ENCODE assay signal across 8 cellular contexts in genomic region chr9:70413798-70414775, GRCh38. TPM values are rescaled to one million over a fixed set of nuclear protein-coding genes. Genes with fewer than 3 reads are reported as not detected.
DNase-seq lines count a peak whose midpoint lies in the region; ATAC-seq and TF ChIP-seq lines count a peak whose summit lies in the region.

Gene KLF9, minus strand, starts transcription at chr9:70414657. Its CDS starts 1,294 bp downstream, at chr9:70413363.

- H3K4me3 ChIP-seq in BLaER1 treated with 17β-estradiol and CSF1 and Interleukin-3, amounts not matched to agents 10 nM and 100 nM = peak within 1 kb of the TSS; percentile 76 to 94 (median 88)
- H3K4me3 ChIP-seq in dorsolateral prefrontal cortex (peak within 1 kb of the TSS; percentile 63 to 99 (median 93)), right lobe of liver (peak within 1 kb of the TSS; percentile 57 to 86 (median 72))

- POLR2A ChIA-PET in activated CD4-positive, alpha-beta memory T cell treated with anti-CD3 and anti-CD28 coated beads, Interleukin-2, amount 10 ng/mL, durations not matched to agents 7 days and 5 days (lab: Charles Lee) = interaction anchor here (0.7 to 5.6 kb wide), 8 partner anchors 13 to 188 kb away, joined by 3 to 62 read pairs (median 6); no protein-coding TSS in a partner anchor

- no peaks in the 10 kb centered on the region for H3K9me3 ChIP-seq in BLaER1 treated with 17β-estradiol and CSF1 and Interleukin-3, amounts not matched to agents 10 nM and 100 nM (replicated peaks in 1 of 11)
- H3K9me3 ChIP-seq in right lobe of liver = no peaks in the 10 kb centered on the region

- peaks cover 0 to 23% (median 9%) of the 10 kb centered on the region in 11 experiments; a peak in 7 of 22 replicates for H4K20me1 ChIP-seq in BLaER1 treated with 17β-estradiol and CSF1 and Interleukin-3, amounts not matched to agents 10 nM and 100 nM

- H3K27ac Mint-ChIP-seq in activated CD4-positive, alpha-beta memory T cell treated with anti-CD3 and anti-CD28 coated beads, Interleukin-2, amount 10 ng/mL, durations not matched to agents 7 days and 5 days = peak within 1 kb of the TSS; percentile 100

- no peaks in the 10 kb centered on the region for H3K36me3 ChIP-seq in BLaER1 treated with 17β-estradiol and CSF1 and Interleukin-3, amounts not matched to agents 10 nM and 100 nM
- H3K36me3 ChIP-seq in right lobe of liver = no peaks in the 10 kb centered on the region

- H3K36me3 Mint-ChIP-seq in activated CD4-positive, alpha-beta memory T cell treated with anti-CD3 and anti-CD28 coated beads, Interleukin-2, amount 10 ng/mL, durations not matched to agents 7 days and 5 days (ENCODE audit: low read depth) = peaks cover 25% of the 10 kb centered on the region

- H3K27ac ChIP-seq in BLaER1 treated with 17β-estradiol and CSF1 and Interleukin-3, amounts not matched to agents 10 nM and 100 nM = peak within 1 kb of the TSS; percentile 87 to 96 (median 93)
- H3K27ac ChIP-seq in dorsolateral prefrontal cortex = peak within 1 kb of the TSS; percentile 72 to 100 (median 99)
- peak within 1 kb of the TSS; percentile 98 to 100 (median 100) for H3K27ac ChIP-seq in right lobe of liver

- H3K4me1 ChIP-seq in BLaER1 treated with 17β-estradiol and CSF1 and Interleukin-3, amounts not matched to agents 10 nM and 100 nM = peaks cover 50 to 65% (median 57%) of the 10 kb centered on the region in 10 experiments
- H3K4me1 ChIP-seq in right lobe of liver = peaks cover 0 to 50% (median 14%) of the 10 kb centered on the region in 4 donors

- H3K4me3 Mint-ChIP-seq in activated CD4-positive, alpha-beta memory T cell treated with anti-CD3 and anti-CD28 coated beads, Interleukin-2, amount 10 ng/mL, durations not matched to agents 7 days and 5 days = peak within 1 kb of the TSS; percentile 96

- H3K9ac ChIP-seq in BLaER1 treated with 17β-estradiol and CSF1 and Interleukin-3, amounts not matched to agents 10 nM and 100 nM = peak within 1 kb of the TSS; percentile 87 to 97 (median 95)

- under 1% methylated on average over 35 of the region's 48 CpGs for WGBS in right lobe of liver (ENCODE audit: insufficient coverage, low coverage, low lambda C conversion rate, missing lambda C conversion rate)

- intact Hi-C loops in dorsolateral prefrontal cortex (cut with DNase I) = loop anchor here in 1 of 2 donors (5.0 to 10.0 kb wide), 2 partner anchors 62 to 159 kb away; partner anchors contain the start of gene SMC5
- intact Hi-C loops in right lobe of liver (cut with DNase I) = no loop called here

- TF ChIP-seq CTCF in dorsolateral prefrontal cortex (IDR thresholded peaks at IDR 0.05 in 54 of 56, conservative IDR thresholded peaks at IDR 0.05 in 2 of 56; ENCODE audit: low read depth in 1 of 56, partially characterized antibody in 56 of 56) (peak in 8 of 56 donors; percentile 4 to 16 (median 10)), right lobe of liver (IDR thresholded peaks at IDR 0.05) (no peak)

- DNase-seq in NCI-H82 (lab: John Stamatoyannopoulos, UW) = peak; percentile 94
- peak; percentile 96 for DNase-seq in activated CD4-positive, alpha-beta memory T cell treated with anti-CD3 and anti-CD28 coated beads, Interleukin-2, amount 10 ng/mL, durations not matched to agents 7 days and 5 days
- DNase-seq in dorsolateral prefrontal cortex = peak; percentile 82 to 97 (median 94)
- DNase-seq in right lobe of liver = peak; percentile 92 to 96 (median 96)
- DNase-seq in stimulated activated CD4-positive, alpha-beta T cell treated with anti-CD3 and anti-CD28 coated beads, Interleukin-4, amount 100 ng/mL, for 24 hours = peak; percentile 93

- peaks cover 48% of the 10 kb centered on the region for H3K4me1 Mint-ChIP-seq in activated CD4-positive, alpha-beta memory T cell treated with anti-CD3 and anti-CD28 coated beads, Interleukin-2, amount 10 ng/mL, durations not matched to agents 7 days and 5 days

- CTCF ChIA-PET in activated CD4-positive, alpha-beta memory T cell treated with anti-CD3 and anti-CD28 coated beads, Interleukin-2, amount 10 ng/mL, durations not matched to agents 7 days and 5 days (lab: Charles Lee) = interaction anchor here (0.8 to 1.6 kb wide), 3 partner anchors 19 to 188 kb away, joined by 3 to 14 read pairs (median 5); no protein-coding TSS in a partner anchor

- H3K27me3 ChIP-seq in BLaER1 treated with 17β-estradiol and CSF1 and Interleukin-3, amounts not matched to agents 10 nM and 100 nM = no peaks in the 10 kb centered on the region; a peak in 3 of 22 replicates
- H3K27me3 ChIP-seq in dorsolateral prefrontal cortex = no peaks in the 10 kb centered on the region
- H3K27me3 ChIP-seq in right lobe of liver = no peaks in the 10 kb centered on the region

- peak; percentile 65 for ATAC-seq in GM19328 (IDR thresholded peaks at IDR 0.05; ENCODE audit: unreplicated experiment)
- ATAC-seq in HG03469 (IDR thresholded peaks at IDR 0.05; ENCODE audit: unreplicated experiment) = peak; percentile 45
- ATAC-seq in right lobe of liver = peak; percentile 60 to 73 (median 66)

- TF ChIP-seq POLR2A in right lobe of liver (IDR thresholded peaks at IDR 0.05) = peak; percentile 99

- H3K27me3 Mint-ChIP-seq in activated CD4-positive, alpha-beta memory T cell treated with anti-CD3 and anti-CD28 coated beads, Interleukin-2, amount 10 ng/mL, durations not matched to agents 7 days and 5 days = no peaks in the 10 kb centered on the region

- H3K9me3 Mint-ChIP-seq in activated CD4-positive, alpha-beta memory T cell treated with anti-CD3 and anti-CD28 coated beads, Interleukin-2, amount 10 ng/mL, durations not matched to agents 7 days and 5 days = no peaks in the 10 kb centered on the region

- peak within 1 kb of the TSS; percentile 82 to 98 (median 94) for H3K4me2 ChIP-seq in BLaER1 treated with 17β-estradiol and CSF1 and Interleukin-3, amounts not matched to agents 10 nM and 100 nM

RNA-seq across cellular contexts. Expression of gene KLF9, which starts in this region (rescaled TPM):
- 10 to 100 TPM; 19.2 to 19.6 TPM for total RNA-seq in activated CD4-positive, alpha-beta memory T cell treated with anti-CD3 and anti-CD28 coated beads, Interleukin-2, amount 10 ng/mL, durations not matched to agents 7 days and 5 days
- total RNA-seq in dorsolateral prefrontal cortex = 10 to 100 TPM; 38.3 to 97.2 (median 59.3) TPM
- total RNA-seq in right lobe of liver = 10 to 100 TPM in 5 of 6 experiments, 1 to 10 TPM in 1; 8.7 to 74.7 (median 32.3) TPM

Comparison
In these comparisons a context has a peak if more than half of its experiments do, and no peak if none do; other contexts are left out.
1. Peak in every context shown above with its lines: DNase-seq, ATAC-seq, H3K4me3 ChIP-seq and H3K27ac ChIP-seq.